16 cellular contexts compared by ENCODE assay signal in genomic region chr22:37060801-37061610, GRCh38. TPM values are rescaled to one million over a fixed set of nuclear protein-coding genes. Genes with fewer than 3 reads are reported as not detected.
DNase-seq lines count a peak whose midpoint lies in the region; ATAC-seq and TF ChIP-seq lines count a peak whose summit lies in the region.
"Had no signal": no experiment of that assay in that cellular context is flagged by ENCODE, and none has a peak within 500 bp of the region (broad histone marks: within the 10 kb centered on the region; RNA-seq: fewer than 3 reads in every experiment).

No MANE protein-coding gene starts in this region.

- ATAC-seq in CD4-positive, alpha-beta T cell (ENCODE audit: poor library complexity): no peak
- ATAC-seq: left lobe of liver had no signal

- peak overlapping the region; percentile 62 for H3K4me3 Mint-ChIP-seq in activated CD4-positive, alpha-beta T cell treated with anti-CD3 and anti-CD28 coated beads, Interleukin-2, amount 10 ng/mL, durations not matched to agents 24 days and 14 days
- H3K4me3 Mint-ChIP-seq in CD4-positive, alpha-beta T cell: no peak overlapping the region
- H3K4me3 Mint-ChIP-seq: neural progenitor cell had no signal

- no peaks in the 10 kb centered on the region for H3K9me3 ChIP-seq in CD4-positive, alpha-beta T cell (ENCODE audit: control insufficient read depth, low read length)
- H3K9me3 ChIP-seq: spleen, tibial nerve had no signal

- no peak overlapping the region for H3K27ac ChIP-seq in CD4-positive, alpha-beta T cell (ENCODE audit: low read depth, low read length)
- H3K27ac ChIP-seq: neural progenitor cell, PC-9, spleen, tibial nerve had no signal

- TF ChIP-seq CTCF in CD4-positive, alpha-beta T cell (IDR thresholded peaks at IDR 0.05): no peak

- intact Hi-C loops in activated CD4-positive, alpha-beta T cell treated with anti-CD3 and anti-CD28 coated beads, Interleukin-2, amount 10 ng/mL, durations not matched to agents 24 days and 14 days (cut with micrococcal nuclease): no loop called here
- intact Hi-C loops in CD4-positive, alpha-beta T cell (cut with DNase I, micrococcal nuclease): no loop called here

- no peaks in the 10 kb centered on the region for H3K9me3 Mint-ChIP-seq in activated CD4-positive, alpha-beta T cell treated with anti-CD3 and anti-CD28 coated beads, Interleukin-2, amount 10 ng/mL, durations not matched to agents 24 days and 14 days
- H3K9me3 Mint-ChIP-seq in CD4-positive, alpha-beta T cell: no peaks in the 10 kb centered on the region
- H3K9me3 Mint-ChIP-seq: neural progenitor cell had no signal

- DNase-seq in activated CD4-positive, alpha-beta T cell treated with anti-CD3 and anti-CD28 coated beads, Interleukin-2, amount 10 ng/mL, durations not matched to agents 24 days and 14 days: peak; percentile 72
- no peak for DNase-seq in activated CD4-positive, alpha-beta T cell treated with anti-CD3 and anti-CD28 coated beads, Interleukin-2, amount 50 U/mL, for 4 hours
- DNase-seq in NCI-H510A (lab: John Stamatoyannopoulos, UW) (peak; percentile 27), DMS153 (lab: John Stamatoyannopoulos, UW) (no peak), SK-N-DZ (ENCODE audit: low spot score) (no peak)
- peak; percentile 43 for DNase-seq in activated naive CD4-positive, alpha-beta T cell treated with anti-CD3 and anti-CD28 coated beads, Interleukin-2, amount 50 U/mL, for 16 hours
- DNase-seq in stimulated activated CD8-positive, alpha-beta memory T cell treated with anti-CD3 and anti-CD28 coated beads, Interleukin-4, amount 100 ng/mL, for 24 hours (ENCODE audit: low read depth): peak; percentile 52
- DNase-seq in CD4-positive, alpha-beta T cell: no peak
- DNase-seq: PC-9, spleen, T-helper 9 cell had no signal

- H3K27ac Mint-ChIP-seq in activated CD4-positive, alpha-beta T cell treated with anti-CD3 and anti-CD28 coated beads, Interleukin-2, amount 10 ng/mL, durations not matched to agents 24 days and 14 days: peak overlapping the region; percentile 79
- H3K27ac Mint-ChIP-seq in CD4-positive, alpha-beta T cell: no peak overlapping the region
- H3K27ac Mint-ChIP-seq: neural progenitor cell had no signal

- H3K27me3 ChIP-seq in CD4-positive, alpha-beta T cell (ENCODE audit: control insufficient read depth, insufficient read depth, low read length): no peaks in the 10 kb centered on the region
- H3K27me3 ChIP-seq: neural progenitor cell, tibial nerve had no signal

- CTCF ChIA-PET in CD4-positive, alpha-beta T cell (lab: Charles Lee): interaction anchor here (1.2 kb wide), 1 partner anchor 198 kb away, joined by 3 read pairs; no protein-coding TSS in a partner anchor

- H3K27me3 Mint-ChIP-seq in activated CD4-positive, alpha-beta T cell treated with anti-CD3 and anti-CD28 coated beads, Interleukin-2, amount 10 ng/mL, durations not matched to agents 24 days and 14 days: no peaks in the 10 kb centered on the region
- no peaks in the 10 kb centered on the region for H3K27me3 Mint-ChIP-seq in CD4-positive, alpha-beta T cell

- POLR2A ChIA-PET in CD4-positive, alpha-beta T cell (lab: Charles Lee): no interaction called here

- peaks cover 20% of the 10 kb centered on the region for H3K36me3 Mint-ChIP-seq in activated CD4-positive, alpha-beta T cell treated with anti-CD3 and anti-CD28 coated beads, Interleukin-2, amount 10 ng/mL, durations not matched to agents 24 days and 14 days (ENCODE audit: low read depth)
- peaks cover 19% of the 10 kb centered on the region for H3K36me3 Mint-ChIP-seq in CD4-positive, alpha-beta T cell (ENCODE audit: low read depth)

- peaks cover 21% of the 10 kb centered on the region for H3K4me1 Mint-ChIP-seq in activated CD4-positive, alpha-beta T cell treated with anti-CD3 and anti-CD28 coated beads, Interleukin-2, amount 10 ng/mL, durations not matched to agents 24 days and 14 days
- peaks cover 6% of the 10 kb centered on the region for H3K4me1 Mint-ChIP-seq in CD4-positive, alpha-beta T cell (ENCODE audit: low read depth)
- H3K4me1 Mint-ChIP-seq: neural progenitor cell had no signal

RNA-seq across cellular contexts. Expression of gene KCTD17, which starts 9.5 kb away (rescaled TPM):
- 63.2 and 66.5 TPM in 2 replicates for total RNA-seq in activated CD4-positive, alpha-beta T cell treated with anti-CD3 and anti-CD28 coated beads, Interleukin-2, amount 10 ng/mL, durations not matched to agents 24 days and 14 days
- total RNA-seq in CD4-positive, alpha-beta T cell: 10 to 100 TPM; 17.3 to 17.9 TPM
- 33.0 and 37.2 TPM in 2 replicates for polyA plus RNA-seq in SK-N-DZ (2014; cell fraction: cytosol; rRNA removed)
- polyA plus RNA-seq in SK-N-DZ (2014; cell fraction: nucleus; rRNA removed): 59.0 and 63.0 TPM in 2 replicates

RNA-seq across cellular contexts. Expression of gene MPST, which starts 41.5 kb away (rescaled TPM):
- 21.0 and 21.1 TPM in 2 replicates for total RNA-seq in activated CD4-positive, alpha-beta T cell treated with anti-CD3 and anti-CD28 coated beads, Interleukin-2, amount 10 ng/mL, durations not matched to agents 24 days and 14 days
- total RNA-seq in CD4-positive, alpha-beta T cell: 1 to 10 TPM; 1.7 to 1.8 TPM
- 391 and 411 TPM in 2 replicates for polyA plus RNA-seq in SK-N-DZ (2014; cell fraction: cytosol; rRNA removed)
- 297 and 335 TPM in 2 replicates for polyA plus RNA-seq in SK-N-DZ (2014; cell fraction: nucleus; rRNA removed)

RNA-seq across cellular contexts. Expression of gene TST, which starts 41.8 kb away (rescaled TPM):
- total RNA-seq in activated CD4-positive, alpha-beta T cell treated with anti-CD3 and anti-CD28 coated beads, Interleukin-2, amount 10 ng/mL, durations not matched to agents 24 days and 14 days: 5.2 and 5.8 TPM in 2 replicates
- not detected for total RNA-seq in CD4-positive, alpha-beta T cell
- 31.8 and 33.6 TPM in 2 replicates for polyA plus RNA-seq in SK-N-DZ (2014; cell fraction: cytosol; rRNA removed)
- polyA plus RNA-seq in SK-N-DZ (2014; cell fraction: nucleus; rRNA removed): 18.0 and 22.7 TPM in 2 replicates

RNA-seq across cellular contexts. Expression of gene TMPRSS6, which starts 48.5 kb away (rescaled TPM):
- total RNA-seq in activated CD4-positive, alpha-beta T cell treated with anti-CD3 and anti-CD28 coated beads, Interleukin-2, amount 10 ng/mL, durations not matched to agents 24 days and 14 days: 6.8 and 7.1 TPM in 2 replicates
- under 1 TPM; 0.19 to 0.39 TPM for total RNA-seq in CD4-positive, alpha-beta T cell
- not detected in 2 replicates for polyA plus RNA-seq in SK-N-DZ (2014; cell fraction: cytosol; rRNA removed)
- polyA plus RNA-seq in SK-N-DZ (2014; cell fraction: nucleus; rRNA removed): not detected in 2 replicates
- total RNA-seq: frontal cortex, G401, tibial nerve had no signal

Comparison
In these comparisons a context has a peak if more than half of its experiments do, and no peak if none do; other contexts are left out.
1. DNase-seq: peak in activated CD4-positive, alpha-beta T cell treated with anti-CD3 and anti-CD28 coated beads, Interleukin-2, amount 10 ng/mL, durations not matched to agents 24 days and 14 days (single experiment), NCI-H510A (single experiment), activated naive CD4-positive, alpha-beta T cell treated with anti-CD3 and anti-CD28 coated beads, Interleukin-2, amount 50 U/mL, for 16 hours (single experiment) and stimulated activated CD8-positive, alpha-beta memory T cell treated with anti-CD3 and anti-CD28 coated beads, Interleukin-4, amount 100 ng/mL, for 24 hours (single experiment); none in activated CD4-positive, alpha-beta T cell treated with anti-CD3 and anti-CD28 coated beads, Interleukin-2, amount 50 U/mL, for 4 hours (0 of 2), DMS153 (single experiment), CD4-positive, alpha-beta T cell (0 of 10) and SK-N-DZ (single experiment).